In the genomic region with DNA sequence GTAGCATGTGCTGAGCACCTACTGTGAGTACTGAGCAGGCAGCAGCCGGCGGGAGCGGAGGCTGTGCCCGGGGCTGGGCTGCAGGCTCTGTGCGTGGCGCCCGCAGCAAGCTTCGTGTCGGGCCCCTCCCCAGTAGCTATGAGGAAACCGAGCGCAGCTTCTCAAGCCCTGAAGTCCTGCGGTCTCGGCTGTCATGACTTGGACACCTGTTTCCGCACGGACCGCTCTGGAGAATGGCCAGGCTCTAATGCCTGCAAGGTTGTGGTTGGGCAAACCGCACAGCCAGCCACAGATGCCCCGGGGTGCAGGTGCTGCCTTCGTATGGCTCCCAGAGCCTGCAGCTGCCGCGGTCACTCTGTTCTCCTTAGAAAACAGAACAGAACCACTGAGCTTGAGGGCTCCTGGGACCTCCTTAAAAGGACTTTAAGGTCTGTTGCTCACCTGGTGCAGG, we compare ENCODE assay signal across 1 cellular context.
TF ChIP-seq lines count a peak whose summit lies in the region.

No MANE protein-coding gene starts in this region.

TF ChIP-seq in SK-N-SH treated with all-trans-retinoic acid at 6 μM for 48 hours, 23 proteins besides CTCF, POLR2A, EP300 and RAD21 (continued from another document):
- TF ChIP-seq TSHZ2 (CRISPR knock-in tag; IDR thresholded peaks at IDR 0.05) (no peak), GLIS3 (CRISPR knock-in tag; IDR thresholded peaks at IDR 0.05) (no peak)
